ENCODE assay signal across 31 cellular contexts in genomic region chr20:38704136-38704535, GRCh38. TPM values are rescaled to one million over a fixed set of nuclear protein-coding genes. Genes with fewer than 3 reads are reported as not detected.
"Had no signal": no experiment of that assay in that cellular context is flagged by ENCODE, and none has a peak within 500 bp of the region (broad histone marks: within the 10 kb centered on the region; RNA-seq: fewer than 3 reads in every experiment).

No MANE protein-coding gene starts in this region.

- DNase-seq: stimulated activated CD4-positive, alpha-beta T cell treated with anti-CD3 and anti-CD28 coated beads, Interleukin-2, amount 100 ng/mL, for 48 hours; stimulated activated CD4-positive, alpha-beta T cell treated with anti-CD3 and anti-CD28 coated beads, Interleukin-4, amount 100 ng/mL, for 1 hour; stimulated activated CD4-positive, alpha-beta T cell treated with anti-CD3 and anti-CD28 coated beads, Interleukin-4, amount 100 ng/mL, for 24 hours; stimulated activated CD4-positive, alpha-beta T cell treated with anti-CD3 and anti-CD28 coated beads, Interleukin-4, amount 100 ng/mL, for 4 hours; stimulated activated CD8-positive, alpha-beta memory T cell treated with anti-CD3 and anti-CD28 coated beads, Interleukin-4, amount 100 ng/mL, for 48 hours; stimulated activated naive B cell treated with anti-CD40 and anti-IgM and Interleukin-4, amounts not matched to agents 10 μg/mL and 1 μg/mL and 100 μg/mL, for 72 hours; stimulated activated naive CD4-positive, alpha-beta T cell; stimulated activated naive CD4-positive, alpha-beta T cell treated with Interleukin-2 at 50 U/mL for 16 hours; stimulated activated naive CD8-positive, alpha-beta T cell treated with anti-CD3 and anti-CD28 coated beads, Interleukin-15, amount 100 ng/mL, for 72 hours; stimulated activated naive CD8-positive, alpha-beta T cell treated with anti-CD3 and anti-CD28 coated beads, Interleukin-15, Interleukin-2, amounts not matched to agents 100 U/mL and 50 U/mL, for 24 hours; stomach; substantia nigra; testis; thyroid gland; transverse colon; upper lobe of left lung; upper lobe of right lung; uterus had no signal

- H3K9me3 ChIP-seq: stomach, suprapubic skin, testis, thoracic aorta, thyroid gland, tibial artery, tibial nerve, transverse colon, upper lobe of left lung, upper lobe of right lung, uterus, vagina had no signal

- H3K4me1 ChIP-seq: stomach, suprapubic skin, testis, thyroid gland, tibial artery, tibial nerve, transverse colon, upper lobe of left lung, upper lobe of right lung, uterus, vagina had no signal

- H3K27ac Mint-ChIP-seq: stimulated activated effector memory CD8-positive, alpha-beta T cell treated with anti-CD3 and anti-CD28 coated beads, Interleukin-12 subunit alpha, Interleukin-12 subunit beta, amount 100 ng/mL, for 72 hours; stimulated activated memory B cell treated with anti-CD40 and anti-IgM and Interleukin-4, amounts not matched to agents 10 μg/mL and 1 μg/mL and 100 μg/mL, for 72 hours; stimulated activated naive B cell treated with anti-CD40 and anti-IgM and Interleukin-4, amounts not matched to agents 10 μg/mL and 1 μg/mL and 100 μg/mL, for 72 hours; stimulated activated naive CD8-positive, alpha-beta T cell treated with anti-CD3 and anti-CD28 coated beads, Interleukin-15, amount 100 ng/mL, for 72 hours; stimulated activated naive CD8-positive, alpha-beta T cell treated with anti-CD3 and anti-CD28 coated beads, Interleukin-15, Interleukin-2, amounts not matched to agents 100 ng/mL and 50 ng/mL, for 24 hours; type B pancreatic cell had no signal

- H3K4me1 Mint-ChIP-seq: stimulated activated effector memory CD8-positive, alpha-beta T cell treated with anti-CD3 and anti-CD28 coated beads, Interleukin-12 subunit alpha, Interleukin-12 subunit beta, amount 100 ng/mL, for 72 hours; stimulated activated memory B cell treated with anti-CD40 and anti-IgM and Interleukin-4, amounts not matched to agents 10 μg/mL and 1 μg/mL and 100 μg/mL, for 72 hours; stimulated activated naive B cell treated with anti-CD40 and anti-IgM and Interleukin-4, amounts not matched to agents 10 μg/mL and 1 μg/mL and 100 μg/mL, for 72 hours; stimulated activated naive CD8-positive, alpha-beta T cell treated with anti-CD3 and anti-CD28 coated beads, Interleukin-15, amount 100 ng/mL, for 72 hours had no signal

- H3K4me3 Mint-ChIP-seq: stimulated activated effector memory CD8-positive, alpha-beta T cell treated with anti-CD3 and anti-CD28 coated beads, Interleukin-12 subunit alpha, Interleukin-12 subunit beta, amount 100 ng/mL, for 72 hours; stimulated activated memory B cell treated with anti-CD40 and anti-IgM and Interleukin-4, amounts not matched to agents 10 μg/mL and 1 μg/mL and 100 μg/mL, for 72 hours; stimulated activated naive B cell treated with anti-CD40 and anti-IgM and Interleukin-4, amounts not matched to agents 10 μg/mL and 1 μg/mL and 100 μg/mL, for 72 hours; stimulated activated naive CD8-positive, alpha-beta T cell treated with anti-CD3 and anti-CD28 coated beads, Interleukin-15, amount 100 ng/mL, for 72 hours; stimulated activated naive CD8-positive, alpha-beta T cell treated with anti-CD3 and anti-CD28 coated beads, Interleukin-15, Interleukin-2, amounts not matched to agents 100 ng/mL and 50 ng/mL, for 24 hours; type B pancreatic cell had no signal

- H3K9me3 Mint-ChIP-seq: stimulated activated effector memory CD8-positive, alpha-beta T cell treated with anti-CD3 and anti-CD28 coated beads, Interleukin-12 subunit alpha, Interleukin-12 subunit beta, amount 100 ng/mL, for 72 hours; stimulated activated memory B cell treated with anti-CD40 and anti-IgM and Interleukin-4, amounts not matched to agents 10 μg/mL and 1 μg/mL and 100 μg/mL, for 72 hours; stimulated activated naive B cell treated with anti-CD40 and anti-IgM and Interleukin-4, amounts not matched to agents 10 μg/mL and 1 μg/mL and 100 μg/mL, for 72 hours; stimulated activated naive CD8-positive, alpha-beta T cell treated with anti-CD3 and anti-CD28 coated beads, Interleukin-15, amount 100 ng/mL, for 72 hours; stimulated activated naive CD8-positive, alpha-beta T cell treated with anti-CD3 and anti-CD28 coated beads, Interleukin-15, Interleukin-2, amounts not matched to agents 100 ng/mL and 50 ng/mL, for 24 hours; type B pancreatic cell had no signal

- H3K4me3 ChIP-seq: stomach, suprapubic skin, testis, thoracic aorta, thyroid gland, tibial artery, tibial nerve, transverse colon, upper lobe of left lung, upper lobe of right lung, uterus, vagina had no signal

- H3K27me3 ChIP-seq: testis, thyroid gland, uterus, vagina had no signal

- H3K36me3 Mint-ChIP-seq: stimulated activated effector memory CD8-positive, alpha-beta T cell treated with anti-CD3 and anti-CD28 coated beads, Interleukin-12 subunit alpha, Interleukin-12 subunit beta, amount 100 ng/mL, for 72 hours; stimulated activated memory B cell treated with anti-CD40 and anti-IgM and Interleukin-4, amounts not matched to agents 10 μg/mL and 1 μg/mL and 100 μg/mL, for 72 hours; stimulated activated naive B cell treated with anti-CD40 and anti-IgM and Interleukin-4, amounts not matched to agents 10 μg/mL and 1 μg/mL and 100 μg/mL, for 72 hours; type B pancreatic cell had no signal

- H3K36me3 ChIP-seq: stomach, suprapubic skin, thoracic aorta, thyroid gland, tibial artery, tibial nerve, transverse colon, upper lobe of left lung, upper lobe of right lung, uterus, vagina had no signal

- ATAC-seq: stimulated activated effector memory CD8-positive, alpha-beta T cell treated with anti-CD3 and anti-CD28 coated beads, Interleukin-12 subunit alpha, Interleukin-12 subunit beta, amount 100 ng/mL, for 72 hours; stimulated activated memory B cell treated with anti-CD40 and anti-IgM and Interleukin-4, amounts not matched to agents 10 μg/mL and 1 μg/mL and 100 μg/mL, for 72 hours; stimulated activated naive B cell treated with anti-CD40 and anti-IgM and Interleukin-4, amounts not matched to agents 10 μg/mL and 1 μg/mL and 100 μg/mL, for 72 hours; stimulated activated naive CD8-positive, alpha-beta T cell treated with anti-CD3 and anti-CD28 coated beads, Interleukin-15, amount 100 ng/mL, for 72 hours; stimulated activated naive CD8-positive, alpha-beta T cell treated with anti-CD3 and anti-CD28 coated beads, Interleukin-15, Interleukin-2, amounts not matched to agents 100 U/mL and 50 U/mL, for 24 hours; upper lobe of right lung had no signal

- H3K27ac ChIP-seq: stomach, suprapubic skin, testis, thoracic aorta, thyroid gland, tibial artery, tibial nerve, transverse colon, upper lobe of left lung, upper lobe of right lung, uterus, vagina had no signal

- FAIRE-seq: urothelium cell line had no signal

RNA-seq across cellular contexts. Expression of gene SLC32A1, which starts 20.1 kb away (rescaled TPM):
- total RNA-seq: stomach, subcutaneous adipose tissue, suprapubic skin, thoracic aorta, thyroid gland, tibial nerve, transverse colon, upper lobe of left lung, upper lobe of right lung, ureter, urinary bladder, uterus, vagina had no signal
- polyA plus RNA-seq: stomach, urinary bladder had no signal
